1 cellular context compared by ENCODE assay signal in the genomic region with DNA sequence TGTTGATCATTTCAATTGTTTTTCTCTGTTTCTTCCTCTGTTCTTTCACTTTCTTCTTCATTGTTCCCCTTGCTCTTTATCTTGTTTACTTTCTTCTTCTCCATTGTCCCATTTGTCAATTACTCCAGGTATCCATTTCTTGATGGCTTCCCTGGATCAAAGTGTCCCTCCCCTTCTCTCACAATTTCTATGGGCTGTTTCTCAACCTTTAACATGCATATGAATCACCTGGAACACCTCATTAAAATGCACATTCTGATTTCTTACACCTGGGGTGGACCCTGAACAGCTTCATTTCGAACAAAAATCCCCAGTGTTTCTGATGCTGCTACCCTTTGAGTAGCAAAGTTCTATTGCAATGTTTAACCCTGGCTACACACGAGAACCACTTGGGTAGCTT.
TF ChIP-seq lines count a peak whose summit lies in the region.

No MANE protein-coding gene starts in this region.

TF ChIP-seq in WTC11, 78 proteins besides CTCF, POLR2A, EP300 and RAD21 (continued from another document):
- TF ChIP-seq, protein P1, sequence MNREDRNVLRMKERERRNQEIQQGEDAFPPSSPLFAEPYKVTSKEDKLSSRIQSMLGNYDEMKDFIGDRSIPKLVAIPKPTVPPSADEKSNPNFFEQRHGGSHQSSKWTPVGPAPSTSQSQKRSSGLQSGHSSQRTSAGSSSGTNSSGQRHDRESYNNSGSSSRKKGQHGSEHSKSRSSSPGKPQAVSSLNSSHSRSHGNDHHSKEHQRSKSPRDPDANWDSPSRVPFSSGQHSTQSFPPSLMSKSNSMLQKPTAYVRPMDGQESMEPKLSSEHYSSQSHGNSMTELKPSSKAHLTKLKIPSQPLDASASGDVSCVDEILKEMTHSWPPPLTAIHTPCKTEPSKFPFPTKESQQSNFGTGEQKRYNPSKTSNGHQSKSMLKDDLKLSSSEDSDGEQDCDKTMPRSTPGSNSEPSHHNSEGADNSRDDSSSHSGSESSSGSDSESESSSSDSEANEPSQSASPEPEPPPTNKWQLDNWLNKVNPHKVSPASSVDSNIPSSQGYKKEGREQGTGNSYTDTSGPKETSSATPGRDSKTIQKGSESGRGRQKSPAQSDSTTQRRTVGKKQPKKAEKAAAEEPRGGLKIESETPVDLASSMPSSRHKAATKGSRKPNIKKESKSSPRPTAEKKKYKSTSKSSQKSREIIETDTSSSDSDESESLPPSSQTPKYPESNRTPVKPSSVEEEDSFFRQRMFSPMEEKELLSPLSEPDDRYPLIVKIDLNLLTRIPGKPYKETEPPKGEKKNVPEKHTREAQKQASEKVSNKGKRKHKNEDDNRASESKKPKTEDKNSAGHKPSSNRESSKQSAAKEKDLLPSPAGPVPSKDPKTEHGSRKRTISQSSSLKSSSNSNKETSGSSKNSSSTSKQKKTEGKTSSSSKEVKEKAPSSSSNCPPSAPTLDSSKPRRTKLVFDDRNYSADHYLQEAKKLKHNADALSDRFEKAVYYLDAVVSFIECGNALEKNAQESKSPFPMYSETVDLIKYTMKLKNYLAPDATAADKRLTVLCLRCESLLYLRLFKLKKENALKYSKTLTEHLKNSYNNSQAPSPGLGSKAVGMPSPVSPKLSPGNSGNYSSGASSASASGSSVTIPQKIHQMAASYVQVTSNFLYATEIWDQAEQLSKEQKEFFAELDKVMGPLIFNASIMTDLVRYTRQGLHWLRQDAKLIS (CRISPR knock-in tag; IDR thresholded peaks at IDR 0.05; ENCODE audit: borderline replicate concordance): no peak
- no peak for TF ChIP-seq TCF7 (CRISPR knock-in tag; IDR thresholded peaks at IDR 0.05; ENCODE audit: low read depth)
- TF ChIP-seq FOXK1 (CRISPR knock-in tag; IDR thresholded peaks at IDR 0.05): peak; percentile 89
- TF ChIP-seq OVOL2 (CRISPR knock-in tag; IDR thresholded peaks at IDR 0.05; ENCODE audit: borderline replicate concordance): no peak
- TF ChIP-seq SP1 (CRISPR knock-in tag; conservative IDR thresholded peaks at IDR 0.05): 0 out of 2 replicates have a peak, but pooled peaks have one; percentile 17
- no peak for TF ChIP-seq STAT6 (CRISPR knock-in tag; conservative IDR thresholded peaks at IDR 0.05; ENCODE audit: low read depth)
- TF ChIP-seq ZNF121 (CRISPR knock-in tag; IDR thresholded peaks at IDR 0.05): no peak
- no peak for TF ChIP-seq PREB (CRISPR knock-in tag; IDR thresholded peaks at IDR 0.05; ENCODE audit: borderline replicate concordance)
- TF ChIP-seq, protein P2, sequence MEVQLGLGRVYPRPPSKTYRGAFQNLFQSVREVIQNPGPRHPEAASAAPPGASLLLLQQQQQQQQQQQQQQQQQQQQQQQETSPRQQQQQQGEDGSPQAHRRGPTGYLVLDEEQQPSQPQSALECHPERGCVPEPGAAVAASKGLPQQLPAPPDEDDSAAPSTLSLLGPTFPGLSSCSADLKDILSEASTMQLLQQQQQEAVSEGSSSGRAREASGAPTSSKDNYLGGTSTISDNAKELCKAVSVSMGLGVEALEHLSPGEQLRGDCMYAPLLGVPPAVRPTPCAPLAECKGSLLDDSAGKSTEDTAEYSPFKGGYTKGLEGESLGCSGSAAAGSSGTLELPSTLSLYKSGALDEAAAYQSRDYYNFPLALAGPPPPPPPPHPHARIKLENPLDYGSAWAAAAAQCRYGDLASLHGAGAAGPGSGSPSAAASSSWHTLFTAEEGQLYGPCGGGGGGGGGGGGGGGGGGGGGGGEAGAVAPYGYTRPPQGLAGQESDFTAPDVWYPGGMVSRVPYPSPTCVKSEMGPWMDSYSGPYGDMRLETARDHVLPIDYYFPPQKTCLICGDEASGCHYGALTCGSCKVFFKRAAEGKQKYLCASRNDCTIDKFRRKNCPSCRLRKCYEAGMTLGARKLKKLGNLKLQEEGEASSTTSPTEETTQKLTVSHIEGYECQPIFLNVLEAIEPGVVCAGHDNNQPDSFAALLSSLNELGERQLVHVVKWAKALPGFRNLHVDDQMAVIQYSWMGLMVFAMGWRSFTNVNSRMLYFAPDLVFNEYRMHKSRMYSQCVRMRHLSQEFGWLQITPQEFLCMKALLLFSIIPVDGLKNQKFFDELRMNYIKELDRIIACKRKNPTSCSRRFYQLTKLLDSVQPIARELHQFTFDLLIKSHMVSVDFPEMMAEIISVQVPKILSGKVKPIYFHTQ (CRISPR knock-in tag; IDR thresholded peaks at IDR 0.05): no peak
